28 cellular contexts compared by ENCODE assay signal in genomic region chr2:186603208-186603765, GRCh38. TPM values are rescaled to one million over a fixed set of nuclear protein-coding genes. Genes with fewer than 3 reads are reported as not detected.
DNase-seq lines count a peak whose midpoint lies in the region; ATAC-seq and TF ChIP-seq lines count a peak whose summit lies in the region.
"Had no signal": no experiment of that assay in that cellular context is flagged by ENCODE, and none has a peak within 500 bp of the region (broad histone marks: within the 10 kb centered on the region; RNA-seq: fewer than 3 reads in every experiment).

No MANE protein-coding gene starts in this region.

- H3K36me3 Mint-ChIP-seq in CD14-positive monocyte: peaks cover 33 to 40% of the 10 kb centered on the region in 2 donors

- no peaks in the 10 kb centered on the region for H3K9me3 Mint-ChIP-seq in CD14-positive monocyte
- H3K9me3 Mint-ChIP-seq: activated naive CD4-positive, alpha-beta T cell treated with anti-CD3 and anti-CD28 coated beads for 36 hours; activated T-helper 1 cell treated with anti-CD3 and anti-CD28 coated beads, Interleukin-12 subunit alpha, Interleukin-12 subunit beta, Interleukin-2, Interleukin-4 antibody, amounts not matched to agents 30 ng/mL and 10 ng/mL and 1 ng/mL, durations not matched to agents 14 hours and 24 hours and 36 hours; brain; mesothelial cell of epicardium; naive thymus-derived CD4-positive, alpha-beta T cell; stimulated activated naive CD8-positive, alpha-beta T cell treated with anti-CD3 and anti-CD28 coated beads, Interleukin-15, amount 100 ng/mL, for 72 hours had no signal

- intact Hi-C loops in left ventricle myocardium inferior (cut with micrococcal nuclease) (no loop called here), right cardiac atrium (cut with DNase I) (no loop called here), CD14-positive monocyte (cut with micrococcal nuclease) (loop anchor here in 1 of 2 donors (10.0 kb wide), 1 partner anchor 48 kb away; no protein-coding TSS in a partner anchor)

- no peak overlapping the region for H3K4me3 Mint-ChIP-seq in CD14-positive monocyte
- H3K4me3 Mint-ChIP-seq: activated naive CD4-positive, alpha-beta T cell treated with anti-CD3 and anti-CD28 coated beads for 36 hours; activated T-helper 1 cell treated with anti-CD3 and anti-CD28 coated beads, Interleukin-12 subunit alpha, Interleukin-12 subunit beta, Interleukin-2, Interleukin-4 antibody, amounts not matched to agents 30 ng/mL and 10 ng/mL and 1 ng/mL, durations not matched to agents 14 hours and 24 hours and 36 hours; brain; mesothelial cell of epicardium; naive thymus-derived CD4-positive, alpha-beta T cell; stimulated activated naive CD8-positive, alpha-beta T cell treated with anti-CD3 and anti-CD28 coated beads, Interleukin-15, amount 100 ng/mL, for 72 hours had no signal

- no peaks in the 10 kb centered on the region for H3K9me3 ChIP-seq in left ventricle myocardium inferior (replicated peaks)
- H3K9me3 ChIP-seq in right cardiac atrium (ENCODE audit: control insufficient read depth, low read length): no peaks in the 10 kb centered on the region
- H3K9me3 ChIP-seq: adrenal gland, BE2C, left lung, tibial nerve had no signal

- H3K27ac Mint-ChIP-seq in CD14-positive monocyte: no peak overlapping the region
- H3K27ac Mint-ChIP-seq: activated naive CD4-positive, alpha-beta T cell treated with anti-CD3 and anti-CD28 coated beads for 36 hours; activated T-helper 1 cell treated with anti-CD3 and anti-CD28 coated beads, Interleukin-12 subunit alpha, Interleukin-12 subunit beta, Interleukin-2, Interleukin-4 antibody, amounts not matched to agents 30 ng/mL and 10 ng/mL and 1 ng/mL, durations not matched to agents 14 hours and 24 hours and 36 hours; brain; naive thymus-derived CD4-positive, alpha-beta T cell; stimulated activated naive CD8-positive, alpha-beta T cell treated with anti-CD3 and anti-CD28 coated beads, Interleukin-15, amount 100 ng/mL, for 72 hours had no signal

- in situ Hi-C loops in brain microvascular endothelial cell (cut with HindIII; ENCODE audit: low pct_ligation_motif_present, low sequenced_read_pairs): no loop called here

- TF ChIP-seq CTCF in left ventricle myocardium inferior (IDR thresholded peaks at IDR 0.05; ENCODE audit: borderline replicate concordance) (no peak), brain microvascular endothelial cell (IDR thresholded peaks at IDR 0.05; ENCODE audit: low read depth, low read length, missing control alignments) (no peak), fibroblast of the aortic adventitia (IDR thresholded peaks at IDR 0.05; ENCODE audit: insufficient read depth, low read length) (no peak), CD14-positive monocyte (IDR thresholded peaks at IDR 0.05) (no peak)

- peaks cover 68% of the 10 kb centered on the region for H3K4me1 ChIP-seq in left ventricle myocardium inferior
- peaks cover 3% of the 10 kb centered on the region for H3K4me1 ChIP-seq in right cardiac atrium (ENCODE audit: control insufficient read depth, insufficient read depth, low read length)
- H3K4me1 ChIP-seq: BE2C had no signal

- DNase-seq in left ventricle myocardium inferior (no peak), right cardiac atrium (no peak), brain microvascular endothelial cell (no peak), fibroblast of the aortic adventitia (ENCODE audit: low read depth) (peak; percentile 22), CD14-positive monocyte (ENCODE audit: low spot score) (no peak), SIG-M5 treated with dmso at 0.1 percent for 504 hours (lab: John Stamatoyannopoulos, UW; ENCODE audit: unreplicated experiment) (no peak), RKO (ENCODE audit: low spot score) (no peak), HT-29 (ENCODE audit: low spot score) (no peak)
- DNase-seq: activated CD4-positive, alpha-beta T cell treated with anti-CD3 and anti-CD28 coated beads, Interleukin-2, amount 50 U/mL, for 48 hours; activated CD8-positive, alpha-beta memory T cell treated with anti-CD3 and anti-CD28 coated beads, Interleukin-2, amount 50 U/mL, for 4 hours; activated naive CD4-positive, alpha-beta T cell treated with anti-CD3 and anti-CD28 coated beads for 36 hours; adrenal gland; BE2C; effector memory CD4-positive, alpha-beta T cell; left lung; naive thymus-derived CD4-positive, alpha-beta T cell; NCI-H1694; NCI-H524; stimulated activated CD8-positive, alpha-beta memory T cell treated with anti-CD3 and anti-CD28 coated beads, Interleukin-4, amount 100 ng/mL, for 48 hours; stimulated activated naive CD8-positive, alpha-beta T cell treated with anti-CD3 and anti-CD28 coated beads, Interleukin-15, amount 100 ng/mL, for 72 hours had no signal

- no peaks in the 10 kb centered on the region for H3K27me3 ChIP-seq in left ventricle myocardium inferior (ENCODE audit: low read depth)
- no peaks in the 10 kb centered on the region for H3K27me3 ChIP-seq in right cardiac atrium (ENCODE audit: control insufficient read depth, insufficient read depth)
- H3K27me3 ChIP-seq in brain microvascular endothelial cell (replicated peaks): no peaks in the 10 kb centered on the region
- H3K27me3 ChIP-seq: adrenal gland, BE2C, left lung, tibial nerve had no signal

- no peak for ATAC-seq in right cardiac atrium
- ATAC-seq: esophagus mucosa; HCT116; left lung; naive thymus-derived CD4-positive, alpha-beta T cell; stimulated activated naive CD8-positive, alpha-beta T cell treated with anti-CD3 and anti-CD28 coated beads, Interleukin-15, amount 100 ng/mL, for 72 hours had no signal

- no peaks in the 10 kb centered on the region for H3K27me3 Mint-ChIP-seq in CD14-positive monocyte (ENCODE audit: low read depth in 3 of 3)
- H3K27me3 Mint-ChIP-seq: brain; naive thymus-derived CD4-positive, alpha-beta T cell; stimulated activated naive CD8-positive, alpha-beta T cell treated with anti-CD3 and anti-CD28 coated beads, Interleukin-15, amount 100 ng/mL, for 72 hours had no signal

- H3K36me3 ChIP-seq in left ventricle myocardium inferior (peaks cover 25% of the 10 kb centered on the region), brain microvascular endothelial cell (replicated peaks) (peaks cover 18% of the 10 kb centered on the region)
- H3K36me3 ChIP-seq: adrenal gland, BE2C had no signal

- H3K4me1 Mint-ChIP-seq in CD14-positive monocyte: no peaks in the 10 kb centered on the region
- H3K4me1 Mint-ChIP-seq: stimulated activated naive CD8-positive, alpha-beta T cell treated with anti-CD3 and anti-CD28 coated beads, Interleukin-15, amount 100 ng/mL, for 72 hours had no signal

- H3K27ac ChIP-seq in left ventricle myocardium inferior (replicated peaks) (peak overlapping the region; percentile 85), right cardiac atrium (ENCODE audit: low read length) (no peak overlapping the region), brain microvascular endothelial cell (peak overlapping the region; percentile 15)
- H3K27ac ChIP-seq: adrenal gland, KMS-11, left lung, tibial nerve had no signal

- H3K4me3 ChIP-seq in left ventricle myocardium inferior (no peak overlapping the region), right cardiac atrium (ENCODE audit: low read length) (no peak overlapping the region), brain microvascular endothelial cell (ENCODE audit: low read depth, low read length) (no peak overlapping the region), fibroblast of the aortic adventitia (ENCODE audit: low read depth, low read length) (no peak overlapping the region)
- H3K4me3 ChIP-seq: adrenal gland, left lung, skin epidermis, tibial nerve had no signal

- WGBS in right cardiac atrium: 93% methylated on average over 1 of the region's 1 CpG

RNA-seq across cellular contexts. Expression of gene ITGAV, which starts 13.4 kb away (rescaled TPM):
- total RNA-seq in left ventricle myocardium inferior (178 TPM), right cardiac atrium (100 to 1,000 TPM in 3 of 4 donors, 10 to 100 TPM in 1; 98.6 to 135 (median 123) TPM), fibroblast of the aortic adventitia (ENCODE audit: low replicate concordance) (174 and 193 TPM in 2 replicates)
- polyA plus RNA-seq in right cardiac atrium (37.3 TPM), CD14-positive monocyte (1 to 10 TPM; 4.9 to 6.0 TPM)
- 32.2 and 33.7 TPM in 2 replicates for total RNA-seq in HT-29 (2014; rRNA removed; shearing (Covaris generic))
